In the genomic region with DNA sequence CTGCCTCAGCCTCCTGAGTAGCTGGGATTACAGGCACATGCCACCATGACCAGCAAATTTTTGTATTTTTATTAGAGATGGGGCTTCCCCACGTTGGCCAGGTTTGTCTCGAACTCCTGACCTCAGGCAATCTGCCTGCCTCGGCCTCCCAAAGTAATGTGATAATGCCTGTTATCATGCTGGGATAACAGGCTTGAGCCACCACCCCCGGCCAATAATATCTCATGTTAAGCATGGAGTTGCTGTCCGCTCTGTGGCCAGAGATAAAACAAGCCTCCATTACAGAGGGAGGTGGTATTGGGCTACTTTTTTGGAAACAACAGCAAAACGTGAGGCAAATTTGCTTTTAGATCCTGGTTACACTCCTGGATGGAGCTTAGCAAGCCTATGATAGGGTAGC, we compare ENCODE assay signal across 4 cellular contexts. TPM values are rescaled to one million over a fixed set of nuclear protein-coding genes. Genes with fewer than 3 reads are reported as not detected.
"Had no signal": no experiment of that assay in that cellular context is flagged by ENCODE, and none has a peak within 500 bp of the region (broad histone marks: within the 10 kb centered on the region; RNA-seq: fewer than 3 reads in every experiment).

No MANE protein-coding gene starts in this region.

RNA-seq across cellular contexts. Expression of gene ALG1L2, which starts 32.9 kb away (rescaled TPM):
- total RNA-seq: activated CD4-positive, alpha-beta memory T cell treated with anti-CD3 and anti-CD28 coated beads for 36 hours; activated CD4-positive, alpha-beta T cell treated with anti-CD3 and anti-CD28 coated beads, Interleukin-2, amount 10 ng/mL, durations not matched to agents 24 days and 14 days; T-helper 1 cell treated with Interleukin-12 subunit alpha and Interleukin-12 subunit beta and Interleukin-4 antibody, amounts not matched to agents 30 ng/mL and 1 ng/mL, for 36 hours; T-helper 2 cell treated with Interferon-gamma antibody and Interleukin-4, amounts not matched to agents 100 ng/mL and 5 ng/mL, for 36 hours had no signal
